ENCODE assay signal across 10 cellular contexts in the genomic region with DNA sequence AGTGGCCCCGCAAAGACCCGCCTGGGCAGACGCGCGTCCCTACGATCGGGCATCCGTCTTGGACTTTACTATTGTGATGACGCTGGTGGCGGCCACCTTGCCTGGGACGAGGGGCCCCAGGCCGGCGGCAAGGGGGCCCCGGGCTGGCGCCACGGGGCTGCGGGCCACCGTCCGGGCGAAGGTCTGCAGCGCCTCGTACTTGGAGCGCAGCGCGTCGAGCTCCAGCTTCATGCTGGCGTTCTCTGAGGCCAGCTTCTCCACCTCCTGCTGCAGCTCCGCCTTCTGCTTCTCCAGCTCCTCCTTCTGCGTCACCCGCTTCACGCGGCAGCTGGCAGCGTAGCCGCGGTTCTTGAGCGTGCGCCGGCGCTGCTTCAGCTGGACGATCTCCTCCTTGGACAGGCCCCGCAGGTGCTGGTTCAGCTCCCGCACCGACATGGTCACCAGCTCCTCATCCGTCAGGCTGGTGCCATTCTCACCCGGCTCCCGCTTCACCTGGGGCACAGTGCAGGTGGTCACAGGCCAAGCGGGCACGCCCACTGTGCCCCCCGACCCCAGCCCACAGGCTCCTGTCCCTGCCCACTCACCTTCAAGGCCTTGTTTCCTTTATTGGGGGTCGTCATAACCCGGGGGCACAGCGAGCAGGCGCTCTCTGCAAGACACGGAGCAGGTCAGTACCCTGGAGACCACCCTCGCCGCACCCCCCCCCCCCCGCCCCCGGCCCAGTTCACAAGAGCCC. TPM values are rescaled to one million over a fixed set of nuclear protein-coding genes. Genes with fewer than 3 reads are reported as not detected.
DNase-seq lines count a peak whose midpoint lies in the region; TF ChIP-seq lines count a peak whose summit lies in the region.
"Had no signal": no experiment of that assay in that cellular context is flagged by ENCODE, and none has a peak within 500 bp of the region (broad histone marks: within the 10 kb centered on the region; RNA-seq: fewer than 3 reads in every experiment).

No MANE protein-coding gene starts in this region.

- H3K4me3 ChIP-seq in HL-60 (replicated peaks; ENCODE audit: insufficient read depth, low read length): peak overlapping the region; percentile 60
- H3K4me3 ChIP-seq in adipocyte (ENCODE audit: low read length): peak overlapping the region; percentile 76
- H3K4me3 ChIP-seq in iPS-20b (ENCODE audit: low read length): no peak overlapping the region; the same call in 1 of the 2 replicates
- H3K4me3 ChIP-seq in stomach: peak overlapping the region; percentile 28 to 41 (median 36)

- H3K36me3 ChIP-seq in adipocyte (ENCODE audit: control insufficient read depth, insufficient read depth, low read length, severe bottlenecking) (peaks cover 14% of the 10 kb centered on the region), iPS-20b (ENCODE audit: insufficient read depth, low read depth, low read length) (peaks cover 39% of the 10 kb centered on the region), stomach (peaks cover 23 to 39% (median 30%) of the 10 kb centered on the region in 4 donors)

- H3K9ac ChIP-seq in adipocyte (ENCODE audit: low read length) (no peak overlapping the region), iPS-20b (ENCODE audit: low read depth, low read length) (peak overlapping the region; percentile 75; the same call in 1 of the 2 replicates)

- TF ChIP-seq EP300 in stomach (IDR thresholded peaks at IDR 0.05): no peak

- peak; percentile 80 to 87 for DNase-seq in HL-60 (ENCODE audit: low read depth in 1 of 2, low spot score in 1 of 2)
- no peak for DNase-seq in adipocyte (ENCODE audit: low read depth)
- no peak for DNase-seq in stomach
- no peak for DNase-seq in SW480 (ENCODE audit: low spot score)
- DNase-seq in SHP77 (lab: John Stamatoyannopoulos, UW): no peak
- DNase-seq in hypothalamus (lab: John Stamatoyannopoulos, UW): no peak
- DNase-seq in kidney glomerular epithelial cell (lab: John Stamatoyannopoulos, UW): no peak
- DNase-seq: activated naive CD4-positive, alpha-beta T cell treated with anti-CD3 and anti-CD28 coated beads, Interleukin-2, amount 50 U/mL, for 16 hours; NCI-H510A treated with DMSO at 0.1 percent for 48 hours had no signal

- 81 to 90% (median 88%) methylated on average over 42 to 58 of the region's 58 CpGs for WGBS in stomach, 5 donors

- H3K27me3 ChIP-seq in HL-60 (ENCODE audit: insufficient read depth, poor library complexity, severe bottlenecking) (no peaks in the 10 kb centered on the region), adipocyte (replicated peaks; ENCODE audit: control insufficient read depth, insufficient read depth, low read length) (no peaks in the 10 kb centered on the region), iPS-20b (ENCODE audit: insufficient read depth, low read length) (no peaks in the 10 kb centered on the region), stomach (no peaks in the 10 kb centered on the region)

- no peak for TF ChIP-seq POLR2A in stomach (IDR thresholded peaks at IDR 0.05)

- H3K9me3 ChIP-seq in adipocyte (ENCODE audit: control insufficient read depth, low read length) (no peaks in the 10 kb centered on the region), iPS-20b (ENCODE audit: insufficient read depth, low read depth, low read length) (no peaks in the 10 kb centered on the region), stomach (no peaks in the 10 kb centered on the region)

- intact Hi-C loops in stomach (cut with DNase I; ENCODE audit: low total_unique reads): no loop called here

- H3K27ac ChIP-seq in HL-60 (replicated peaks) (peak overlapping the region; percentile 92), iPS-20b (ENCODE audit: low read length) (no peak overlapping the region), stomach (peak overlapping the region; percentile 29 to 99 (median 98))

- H3K4me1 ChIP-seq in adipocyte (ENCODE audit: control insufficient read depth, insufficient read depth, low read length): peaks cover 37% of the 10 kb centered on the region
- H3K4me1 ChIP-seq in iPS-20b (ENCODE audit: insufficient read depth, low read length): peaks cover 16% of the 10 kb centered on the region; the same call in 1 of the 2 replicates
- peaks cover 59 to 89% (median 81%) of the 10 kb centered on the region in 4 donors for H3K4me1 ChIP-seq in stomach

- no peak for TF ChIP-seq CTCF in HL-60 (IDR thresholded peaks at IDR 0.05; ENCODE audit: insufficient read depth, low read length)
- no peak for TF ChIP-seq CTCF in stomach (IDR thresholded peaks at IDR 0.05)

RNA-seq across cellular contexts. Expression of a gene that starts 4.8 kb away (rescaled TPM):
- 100 to 1,000 TPM in 1 of 5 donors, 10 to 100 TPM in 4; 22.8 to 128 (median 56.0) TPM for total RNA-seq in stomach
- 10 to 100 TPM; 18.2 to 46.9 (median 44.1) TPM for polyA plus RNA-seq in stomach

RNA-seq across cellular contexts. Expression of a gene that starts 4.8 kb away (rescaled TPM):
- 10 to 100 TPM in 4 of 5 donors, 1 to 10 TPM in 1; 2.3 to 30.4 (median 20.3) TPM for total RNA-seq in stomach
- 1 to 10 TPM; 7.2 to 8.9 (median 8.1) TPM for polyA plus RNA-seq in stomach

RNA-seq across cellular contexts. Expression of a gene that starts 11.5 kb away (rescaled TPM):
- 100 to 1,000 TPM in 2 of 5 donors, 10 to 100 TPM in 3; 17.5 to 119 (median 27.2) TPM for total RNA-seq in stomach
- polyA plus RNA-seq in stomach: 10 to 100 TPM; 39.7 to 51.7 (median 42.8) TPM

RNA-seq across cellular contexts. Expression of a gene that starts 14.4 kb away (rescaled TPM):
- 10 to 100 TPM in 3 of 5 donors, 1 to 10 TPM in 1, not detected in 1; 8.9 to 28.8 (median 15.7) TPM for total RNA-seq in stomach
- polyA plus RNA-seq in stomach: 10 to 100 TPM; 20.0 to 73.8 (median 47.4) TPM

RNA-seq across cellular contexts. Expression of a gene that starts 20.7 kb away (rescaled TPM):
- total RNA-seq in stomach: 1 to 10 TPM in 2 of 5 donors, not detected in 3; 1.4 to 2.0 TPM
- under 1 TPM in 2 of 3 donors, not detected in 1; 0.83 to 0.93 TPM for polyA plus RNA-seq in stomach

Comparison
In these comparisons a context has a peak if more than half of its experiments do, and no peak if none do; other contexts are left out.
1. DNase-seq: peak in HL-60 (2 of 2); none in adipocyte (single experiment), stomach (single experiment), SW480 (single experiment), SHP77 (0 of 2), hypothalamus (0 of 51) and kidney glomerular epithelial cell (single experiment).